11 cellular contexts compared by ENCODE assay signal in the genomic region with DNA sequence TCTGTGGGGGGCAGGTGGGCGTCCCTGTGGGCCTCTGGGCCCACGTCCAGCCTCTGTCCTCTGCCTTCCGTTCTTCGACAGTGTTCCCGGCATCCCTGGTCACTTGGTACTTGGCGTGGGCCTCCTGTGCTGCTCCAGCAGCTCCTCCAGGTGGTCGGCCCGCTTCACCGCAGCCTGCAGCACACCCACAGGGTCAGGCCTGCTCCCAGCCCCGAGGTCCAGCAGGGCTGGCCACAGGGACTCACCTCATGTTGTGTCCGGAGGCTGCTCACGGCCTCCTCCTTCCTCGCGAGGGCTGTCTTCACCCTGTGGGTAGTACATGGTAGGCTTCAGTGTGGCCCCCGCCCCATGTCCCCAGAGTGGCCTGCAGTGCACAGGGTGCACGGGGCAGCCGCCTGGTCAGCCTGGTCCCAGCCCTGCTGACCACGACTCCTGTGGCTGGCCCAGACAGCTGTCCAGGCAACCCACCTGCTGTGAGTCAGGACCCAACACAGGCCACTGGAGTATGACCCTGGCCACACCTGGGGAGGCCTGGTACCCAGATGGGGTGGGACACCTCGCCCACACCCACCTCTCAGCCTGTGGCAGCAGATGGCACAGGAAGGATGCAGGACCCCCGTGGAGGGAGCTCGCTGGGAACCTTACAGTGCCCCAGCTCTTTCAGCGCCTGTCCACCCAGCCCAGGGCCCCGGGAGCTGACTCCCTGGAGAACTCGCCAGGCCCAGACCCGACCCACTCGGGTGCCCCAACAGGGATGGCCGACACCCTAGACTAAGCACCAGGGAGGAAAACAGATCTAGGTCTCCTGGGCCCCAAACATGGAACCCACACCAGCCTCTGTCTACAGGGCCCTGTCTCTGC. TPM values are rescaled to one million over a fixed set of nuclear protein-coding genes. Genes with fewer than 3 reads are reported as not detected.
A peak's percentile ranks its signal among the peaks of the same experiment; 100 is the strongest.
DNase-seq lines count a peak whose midpoint lies in the region; ATAC-seq and TF ChIP-seq lines count a peak whose summit lies in the region.
"Had no signal": no experiment of that assay in that cellular context is flagged by ENCODE, and none has a peak within 500 bp of the region (broad histone marks: within the 10 kb centered on the region; RNA-seq: fewer than 3 reads in every experiment).

No MANE protein-coding gene starts in this region.

- H3K4me3 Mint-ChIP-seq in type B pancreatic cell, result no peak overlapping the region
- no peak overlapping the region for H3K4me3 Mint-ChIP-seq in naive thymus-derived CD8-positive, alpha-beta T cell

- peak; percentile 34 for TF ChIP-seq CTCF in left ventricle myocardium inferior (IDR thresholded peaks at IDR 0.05; ENCODE audit: borderline replicate concordance)
- TF ChIP-seq CTCF in foreskin keratinocyte (conservative IDR thresholded peaks at IDR 0.05), result peak; percentile 31
- peak; percentile 36 for TF ChIP-seq CTCF in type B pancreatic cell (conservative IDR thresholded peaks at IDR 0.05)

- no peaks in the 10 kb centered on the region for H3K4me1 Mint-ChIP-seq in type B pancreatic cell (ENCODE audit: unreplicated experiment)
- peaks cover 0 to 2% (median 0%) of the 10 kb centered on the region in 4 donors for H3K4me1 Mint-ChIP-seq in naive thymus-derived CD8-positive, alpha-beta T cell

- H3K9me3 Mint-ChIP-seq in type B pancreatic cell, result no peaks in the 10 kb centered on the region
- H3K9me3 Mint-ChIP-seq in naive thymus-derived CD8-positive, alpha-beta T cell, result no peaks in the 10 kb centered on the region

- H3K4me3 ChIP-seq in left ventricle myocardium inferior, result no peak overlapping the region
- H3K4me3 ChIP-seq: BLaER1 treated with 17β-estradiol and CSF1 and Interleukin-3, amounts not matched to agents 10 nM and 100 nM had no signal

- H3K4me1 ChIP-seq in left ventricle myocardium inferior (peaks cover 12% of the 10 kb centered on the region), foreskin keratinocyte (no peaks in the 10 kb centered on the region)

- POLR2A ChIA-PET in naive thymus-derived CD8-positive, alpha-beta T cell (lab: Charles Lee), result no interaction called here

- no peak overlapping the region for H3K27ac Mint-ChIP-seq in type B pancreatic cell
- H3K27ac Mint-ChIP-seq in naive thymus-derived CD8-positive, alpha-beta T cell, result no peak overlapping the region

- intact Hi-C loops in left ventricle myocardium inferior (cut with micrococcal nuclease) (no loop called here), Right ventricle myocardium inferior (cut with DNase I) (no loop called here)

- ATAC-seq in Right ventricle myocardium inferior (no peak), foreskin keratinocyte (no peak)
- no peak for ATAC-seq in naive thymus-derived CD8-positive, alpha-beta T cell

- DNase-seq in left ventricle myocardium inferior (no peak), Right ventricle myocardium inferior (ENCODE audit: missing footprints) (no peak), foreskin keratinocyte (no peak), type B pancreatic cell (ENCODE audit: extremely low spot score, unreplicated experiment) (no peak), SHP77 (lab: John Stamatoyannopoulos, UW) (no peak)
- DNase-seq in naive thymus-derived CD8-positive, alpha-beta T cell, result no peak
- DNase-seq: activated T-cell treated with anti-CD3 and anti-CD28 coated beads, Interleukin-2, amount 50 U/mL, for 48 hours; T-helper 1 cell had no signal

- H3K9me3 ChIP-seq in left ventricle myocardium inferior (replicated peaks), result no peaks in the 10 kb centered on the region
- H3K9me3 ChIP-seq: BLaER1 treated with 17β-estradiol and CSF1 and Interleukin-3, amounts not matched to agents 10 nM and 100 nM had no signal

- H3K27me3 ChIP-seq in left ventricle myocardium inferior (ENCODE audit: low read depth) (no peaks in the 10 kb centered on the region), foreskin keratinocyte (peaks cover 6% of the 10 kb centered on the region)

- no peaks in the 10 kb centered on the region for H3K36me3 Mint-ChIP-seq in type B pancreatic cell
- peaks cover 0 to 3% (median 0%) of the 10 kb centered on the region in 3 donors for H3K36me3 Mint-ChIP-seq in naive thymus-derived CD8-positive, alpha-beta T cell

- H3K36me3 ChIP-seq in left ventricle myocardium inferior, result peaks cover 6% of the 10 kb centered on the region

- H3K27me3 Mint-ChIP-seq in type B pancreatic cell, result no peaks in the 10 kb centered on the region
- H3K27me3 Mint-ChIP-seq in naive thymus-derived CD8-positive, alpha-beta T cell, result no peaks in the 10 kb centered on the region

- H3K27ac ChIP-seq in left ventricle myocardium inferior (replicated peaks), result no peak overlapping the region
- no peak overlapping the region for H3K27ac ChIP-seq in foreskin keratinocyte
- H3K27ac ChIP-seq: BLaER1 treated with 17β-estradiol and CSF1 and Interleukin-3, amounts not matched to agents 10 nM and 100 nM had no signal

RNA-seq across cellular contexts. Expression of a gene that starts 23.9 kb away (rescaled TPM):
- 2.3 TPM for total RNA-seq in left ventricle myocardium inferior
- total RNA-seq in Right ventricle myocardium inferior, result 10.1 TPM
- total RNA-seq in foreskin keratinocyte, result 0.14 and 0.18 TPM in 2 replicates
- 0.22 and 0.29 TPM in 2 replicates for polyA plus RNA-seq in foreskin keratinocyte
- 4.6 and 6.4 TPM in 2 replicates for total RNA-seq in type B pancreatic cell (ENCODE audit: low replicate concordance)
- total RNA-seq in naive thymus-derived CD8-positive, alpha-beta T cell, result under 1 TPM in 1 of 2 experiments, not detected in 1; 0.42 TPM
- not detected for polyA plus RNA-seq in naive thymus-derived CD8-positive, alpha-beta T cell

RNA-seq across cellular contexts. Expression of a gene that starts 24.6 kb away (rescaled TPM):
- not detected for total RNA-seq in left ventricle myocardium inferior
- not detected for total RNA-seq in Right ventricle myocardium inferior
- total RNA-seq in foreskin keratinocyte, result not detected in 2 replicates
- polyA plus RNA-seq in foreskin keratinocyte, result not detected in 2 replicates
- 0.21 TPM in 1 of 2 replicates, not detected in the other for total RNA-seq in type B pancreatic cell (ENCODE audit: low replicate concordance)
- not detected for total RNA-seq in naive thymus-derived CD8-positive, alpha-beta T cell
- not detected for polyA plus RNA-seq in naive thymus-derived CD8-positive, alpha-beta T cell
- total RNA-seq: dermis microvascular lymphatic vessel endothelial cell, subcutaneous adipose tissue had no signal

RNA-seq across cellular contexts. Expression of a gene that starts 32.9 kb away (rescaled TPM):
- total RNA-seq in left ventricle myocardium inferior (7.6 TPM), Right ventricle myocardium inferior (8.9 TPM), foreskin keratinocyte (10.9 and 12.1 TPM in 2 replicates), type B pancreatic cell (ENCODE audit: low replicate concordance) (12.8 and 26.8 TPM in 2 replicates)
- polyA plus RNA-seq in foreskin keratinocyte, result 10.8 and 13.2 TPM in 2 replicates
- 10 to 100 TPM; 10.3 to 12.0 TPM for total RNA-seq in naive thymus-derived CD8-positive, alpha-beta T cell
- polyA plus RNA-seq in naive thymus-derived CD8-positive, alpha-beta T cell, result 1 to 10 TPM; 1.1 to 4.4 (median 4.2) TPM

RNA-seq across cellular contexts. Expression of a gene that starts 49.0 kb away (rescaled TPM):
- total RNA-seq in left ventricle myocardium inferior (15.9 TPM), Right ventricle myocardium inferior (11.1 TPM), foreskin keratinocyte (14.4 and 16.7 TPM in 2 replicates), type B pancreatic cell (ENCODE audit: low replicate concordance) (45.7 and 50.1 TPM in 2 replicates)
- polyA plus RNA-seq in foreskin keratinocyte, result 14.1 and 14.5 TPM in 2 replicates
- total RNA-seq in naive thymus-derived CD8-positive, alpha-beta T cell, result 100 to 1,000 TPM; 122 to 136 TPM
- 1 to 10 TPM; 2.7 to 2.8 (median 2.8) TPM for polyA plus RNA-seq in naive thymus-derived CD8-positive, alpha-beta T cell

RNA-seq across cellular contexts. Expression of a gene that starts 49.2 kb away (rescaled TPM):
- 61.5 TPM for total RNA-seq in left ventricle myocardium inferior
- 58.0 TPM for total RNA-seq in Right ventricle myocardium inferior
- total RNA-seq in foreskin keratinocyte, result 144 and 194 TPM in 2 replicates
- 172 and 212 TPM in 2 replicates for polyA plus RNA-seq in foreskin keratinocyte
- 56.9 and 82.3 TPM in 2 replicates for total RNA-seq in type B pancreatic cell (ENCODE audit: low replicate concordance)
- 10 to 100 TPM; 50.8 to 53.3 TPM for total RNA-seq in naive thymus-derived CD8-positive, alpha-beta T cell
- 100 to 1,000 TPM in 2 of 3 donors, 10 to 100 TPM in 1; 85.2 to 135 (median 107) TPM for polyA plus RNA-seq in naive thymus-derived CD8-positive, alpha-beta T cell
